In genomic region chr1:223718850-223719249, GRCh38 we compare ENCODE assay signal across 13 cellular contexts. TPM values are rescaled to one million over a fixed set of nuclear protein-coding genes. Genes with fewer than 3 reads are reported as not detected.
A peak's percentile ranks its signal among the peaks of the same experiment; 100 is the strongest.
DNase-seq lines count a peak whose midpoint lies in the region; ATAC-seq and TF ChIP-seq lines count a peak whose summit lies in the region.
"Had no signal": no experiment of that assay in that cellular context is flagged by ENCODE, and none has a peak within 500 bp of the region (broad histone marks: within the 10 kb centered on the region; RNA-seq: fewer than 3 reads in every experiment).

No MANE protein-coding gene starts in this region.

- no peaks in the 10 kb centered on the region for H3K9me3 Mint-ChIP-seq in MCF 10A (ENCODE audit: unreplicated experiment)
- no peaks in the 10 kb centered on the region for H3K9me3 Mint-ChIP-seq in chondrocyte (ENCODE audit: low read depth)
- H3K9me3 Mint-ChIP-seq: central memory CD8-positive, alpha-beta T cell had no signal

- no peaks in the 10 kb centered on the region for H3K27me3 Mint-ChIP-seq in MCF 10A (ENCODE audit: insufficient read depth, unreplicated experiment)
- no peaks in the 10 kb centered on the region for H3K27me3 Mint-ChIP-seq in chondrocyte (ENCODE audit: low read depth)
- H3K27me3 Mint-ChIP-seq: central memory CD8-positive, alpha-beta T cell had no signal

- BruUV-seq in MCF 10A (replicated peaks; lab: Mats Ljungman, UMichigan) (no TSS peak), mammary epithelial cell (replicated peaks; lab: Mats Ljungman, UMichigan) (no TSS peak)

- H3K4me2 ChIP-seq in mammary epithelial cell (ENCODE audit: insufficient read depth, low read depth, low read length), result no peak overlapping the region

- H3K36me3 Mint-ChIP-seq in MCF 10A (ENCODE audit: insufficient read depth, unreplicated experiment), result peaks cover 80% of the 10 kb centered on the region
- H3K36me3 Mint-ChIP-seq in chondrocyte (ENCODE audit: low read depth), result peaks cover 26% of the 10 kb centered on the region

- no peak overlapping the region for H3K4me3 ChIP-seq in mammary epithelial cell (replicated peaks in 1 of 3; ENCODE audit: insufficient read depth in 1 of 3, low read depth in 2 of 3, low read length in 3 of 3)
- H3K4me3 ChIP-seq in mesodermal cell (ENCODE audit: extremely low read depth, insufficient read depth, low read length, poor library complexity, severe bottlenecking), result no peak overlapping the region
- no peak overlapping the region for H3K4me3 ChIP-seq in testis
- H3K4me3 ChIP-seq: HAP-1 had no signal

- peaks cover 73% of the 10 kb centered on the region for H3K4me1 Mint-ChIP-seq in MCF 10A (ENCODE audit: insufficient read depth, unreplicated experiment)
- peaks cover 80% of the 10 kb centered on the region for H3K4me1 Mint-ChIP-seq in chondrocyte (ENCODE audit: low read depth)

- H3K9me3 ChIP-seq in mammary epithelial cell (replicated peaks; ENCODE audit: insufficient read depth, low read length) (no peaks in the 10 kb centered on the region), mesodermal cell (ENCODE audit: control insufficient read depth, low read length) (no peaks in the 10 kb centered on the region), testis (no peaks in the 10 kb centered on the region)
- H3K9me3 ChIP-seq: HAP-1 had no signal

- H3K9ac ChIP-seq in mammary epithelial cell (ENCODE audit: insufficient read depth, low read length), result no peak overlapping the region

- POLR2A ChIA-PET in MCF 10A (lab: Yijun Ruan, JAX), result interaction anchor here (0.7 to 5.6 kb wide), 10 partner anchors 7 to 132 kb away, joined by 3 to 77 read pairs (median 6); partner anchors contain the start of gene CAPN2

- H3K27me3 ChIP-seq in mammary epithelial cell (ENCODE audit: insufficient read depth, low read length) (no peaks in the 10 kb centered on the region), testis (no peaks in the 10 kb centered on the region)

- dilution Hi-C loops in mammary epithelial cell (cut with HindIII; ENCODE audit: low sequenced_read_pairs), result no loop called here

- TF ChIP-seq CTCF in MCF 10A (IDR thresholded peaks at IDR 0.05; ENCODE audit: unreplicated experiment) (no peak), mammary epithelial cell (conservative IDR thresholded peaks at IDR 0.05 in 1 of 2, IDR thresholded peaks at IDR 0.05 in 1 of 2; ENCODE audit: extremely low read depth in 1 of 2, insufficient read depth in 1 of 2, low read depth in 1 of 2, low read length in 2 of 2) (no peak), chondrocyte (IDR thresholded peaks at IDR 0.05) (no peak), testis (IDR thresholded peaks at IDR 0.05) (no peak)

- H3K27ac ChIP-seq in mammary epithelial cell (ENCODE audit: insufficient read depth, low read depth, low read length), result no peak overlapping the region
- H3K27ac ChIP-seq in mesodermal cell (ENCODE audit: low read depth, low read length, severe bottlenecking), result peak overlapping the region; percentile 75
- no peak overlapping the region for H3K27ac ChIP-seq in testis

- intact Hi-C loops in MCF 10A (cut with micrococcal nuclease) (no loop called here), mammary epithelial cell (cut with micrococcal nuclease) (no loop called here), testis (cut with DNase I; ENCODE audit: low total_unique reads) (no loop called here), left cardiac atrium (cut with DNase I) (no loop called here)

- no peaks in the 10 kb centered on the region for H4K20me1 ChIP-seq in mammary epithelial cell (ENCODE audit: insufficient read depth, low read length)

- H3K36me3 ChIP-seq in mammary epithelial cell (ENCODE audit: insufficient read depth, low read length) (peaks cover 40% of the 10 kb centered on the region), mesodermal cell (ENCODE audit: control insufficient read depth, insufficient read depth, low read length) (peaks cover 92% of the 10 kb centered on the region), testis (ENCODE audit: low read depth, missing control alignments) (peaks cover 3% of the 10 kb centered on the region)

- DNase-seq in MCF 10A (ENCODE audit: unreplicated experiment), result no peak
- DNase-seq in mammary epithelial cell, result no peak
- DNase-seq in chondrocyte (ENCODE audit: low spot score), result no peak
- DNase-seq in testis, result no peak
- no peak for DNase-seq in NCI-H2171 treated with DMSO at 0.1 percent for 48 hours (lab: John Stamatoyannopoulos, UW)
- DNase-seq in NOMO-1 treated with DMSO at 0.1 percent for 48 hours (lab: John Stamatoyannopoulos, UW; ENCODE audit: unreplicated experiment), result no peak
- no peak for DNase-seq in left cardiac atrium
- DNase-seq: foreskin melanocyte, NCI-H82 had no signal

- no peak overlapping the region for H2AFZ ChIP-seq in mammary epithelial cell (ENCODE audit: low read depth, low read length)

- CTCF ChIA-PET in MCF 10A (lab: Yijun Ruan, JAX), result interaction anchor here (0.6 to 3.2 kb wide), 10 partner anchors 11 to 126 kb away, joined by 3 to 19 read pairs (median 6); no protein-coding TSS in a partner anchor
- CTCF ChIA-PET in mammary epithelial cell (lab: Charles Lee; ENCODE audit: low non-redundant PET), result no interaction called here

- ATAC-seq in left cardiac atrium, result no peak

- H3K27ac Mint-ChIP-seq in MCF 10A (ENCODE audit: low read depth, unreplicated experiment) (peak overlapping the region; percentile 82), chondrocyte (ENCODE audit: unreplicated experiment) (peak overlapping the region; percentile 75)

- peaks cover 98% of the 10 kb centered on the region for H3K79me2 ChIP-seq in mammary epithelial cell (ENCODE audit: insufficient read depth, low read length)

- H3K4me3 Mint-ChIP-seq in MCF 10A (ENCODE audit: unreplicated experiment) (peak overlapping the region; percentile 12), chondrocyte (ENCODE audit: unreplicated experiment) (no peak overlapping the region)

- 35% methylated on average over 5 of the region's 5 CpGs for whole genome bisulfite sequencing in mammary epithelial cell (ENCODE audit: low coverage, missing lambda C conversion rate)
- whole genome bisulfite sequencing in mesodermal cell (ENCODE audit: insufficient coverage in 2 of 2), 2 experiments, result 46 to 51% methylated on average over 3 to 4 of the region's 5 CpGs
- WGBS in testis, 2 donors, result 68 to 70% methylated on average over 5 of the region's 5 CpGs

- in situ Hi-C loops in mammary epithelial cell (cut with MboI; ENCODE audit: low sequenced_read_pairs in 2 of 2), result no loop called here

- peaks cover 54% of the 10 kb centered on the region for H3K4me1 ChIP-seq in mammary epithelial cell (ENCODE audit: insufficient read depth, low read length)
- peaks cover 90% of the 10 kb centered on the region for H3K4me1 ChIP-seq in mesodermal cell (ENCODE audit: control insufficient read depth, insufficient read depth, low read length, poor library complexity, severe bottlenecking)
- peaks cover 21% of the 10 kb centered on the region for H3K4me1 ChIP-seq in testis

- no peak for TF ChIP-seq POLR2A in testis (IDR thresholded peaks at IDR 0.05)

RNA-seq across cellular contexts. Expression of gene CAPN2, which starts 6.5 kb away (rescaled TPM):
- total RNA-seq in MCF 10A (2022), result 513 and 622 TPM in 2 replicates
- 100 to 1,000 TPM; 270 to 454 TPM for total RNA-seq in mammary epithelial cell
- polyA plus RNA-seq in mammary epithelial cell, result 234 TPM
- 517 TPM for polyA minus RNA-seq in mammary epithelial cell
- 202 to 241 TPM (median 238 TPM) in 3 replicates for total RNA-seq in chondrocyte
- 244 TPM for polyA plus RNA-seq in mesodermal cell (2013, experiment 1 of 2)
- polyA plus RNA-seq in mesodermal cell (2013, experiment 2 of 2), result 240 TPM
- 100 to 1,000 TPM; 174 to 179 TPM for total RNA-seq in testis
- 99.0 TPM for polyA plus RNA-seq in testis (ENCODE audit: insufficient read depth, low read depth, low replicate concordance)
- 100 to 1,000 TPM in 1 of 2 donors, 10 to 100 TPM in 1; 89.1 to 107 TPM for total RNA-seq in left cardiac atrium

RNA-seq across cellular contexts. Expression of gene CAPN8, which starts 53.3 kb away (rescaled TPM):
- total RNA-seq in MCF 10A (2022), result 1.0 and 5.7 TPM in 2 replicates
- total RNA-seq in mammary epithelial cell, result 1 to 10 TPM; 5.2 to 9.5 TPM
- polyA plus RNA-seq in mammary epithelial cell, result 4.5 TPM
- 0.78 TPM for polyA minus RNA-seq in mammary epithelial cell
- total RNA-seq in chondrocyte, result not detected in 3 replicates
- not detected for polyA plus RNA-seq in mesodermal cell (2013, experiment 1 of 2)
- polyA plus RNA-seq in mesodermal cell (2013, experiment 2 of 2), result not detected
- 1 to 10 TPM; 1.4 to 3.2 TPM for total RNA-seq in testis
- polyA plus RNA-seq in testis (ENCODE audit: insufficient read depth, low read depth, low replicate concordance), result 4.3 TPM
- total RNA-seq in left cardiac atrium, result under 1 TPM in 1 of 2 donors, not detected in 1; 0.21 TPM
- total RNA-seq: subcutaneous adipose tissue had no signal
